Comparison of ENCODE assay signal across 15 cellular contexts in the genomic region with DNA sequence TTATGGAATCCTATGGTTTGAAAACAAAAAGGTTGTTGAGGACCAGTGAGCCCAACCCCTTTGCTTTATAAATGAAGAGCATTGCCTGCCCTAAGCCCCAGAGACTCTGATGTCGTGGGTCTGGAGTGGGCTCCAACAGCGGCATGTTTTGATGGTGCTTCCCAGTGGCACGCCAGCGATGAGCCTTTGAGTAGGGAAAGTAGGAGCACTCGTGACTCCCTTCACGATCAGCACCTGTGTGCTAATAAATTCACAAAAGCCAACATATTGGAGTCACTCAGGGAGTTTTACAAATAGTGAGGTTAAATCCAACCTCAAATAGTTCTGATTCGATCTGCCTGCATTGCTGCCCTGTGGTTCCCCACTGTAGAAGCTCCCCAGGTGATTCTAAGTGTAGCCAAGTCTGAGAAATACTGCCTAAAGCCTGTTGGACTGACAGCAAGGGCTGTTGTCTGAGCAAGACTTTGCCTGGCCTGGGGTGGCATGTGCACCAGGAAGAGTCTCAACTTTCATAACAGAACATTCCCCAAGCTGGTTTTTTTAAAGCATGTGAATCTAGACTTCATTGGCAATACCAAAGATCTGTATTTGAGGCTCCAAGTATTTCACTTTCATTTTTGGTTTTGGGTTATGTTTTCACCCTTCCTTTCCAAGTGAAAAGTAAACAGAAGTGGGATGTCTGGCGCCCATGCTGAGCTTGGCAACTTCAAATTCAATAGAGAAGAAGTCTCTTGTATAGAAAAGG. TPM values are rescaled to one million over a fixed set of nuclear protein-coding genes. Genes with fewer than 3 reads are reported as not detected.
DNase-seq lines count a peak whose midpoint lies in the region; ATAC-seq and TF ChIP-seq lines count a peak whose summit lies in the region.
"Had no signal": no experiment of that assay in that cellular context is flagged by ENCODE, and none has a peak within 500 bp of the region (broad histone marks: within the 10 kb centered on the region; RNA-seq: fewer than 3 reads in every experiment).

No MANE protein-coding gene starts in this region.

- POLR2A ChIA-PET in activated CD8-positive, alpha-beta T cell treated with anti-CD3 and anti-CD28 coated beads, Interleukin-2, amount 10 ng/mL, durations not matched to agents 7 days and 5 days (lab: Charles Lee): interaction anchor here (0.6 to 1.0 kb wide), 2 partner anchors 11 to 160 kb away, joined by 3 to 5 read pairs; no protein-coding TSS in a partner anchor
- POLR2A ChIA-PET in activated CD8-positive, alpha-beta T cell treated with anti-CD3 and anti-CD28 coated beads for 36 hours (lab: Charles Lee): interaction anchor here (1.0 kb wide), 1 partner anchor 12 kb away, joined by 3 read pairs; no protein-coding TSS in a partner anchor

- TF ChIP-seq CTCF in activated CD8-positive, alpha-beta T cell treated with anti-CD3 and anti-CD28 coated beads for 36 hours (IDR thresholded peaks at IDR 0.05): no peak
- no peak for TF ChIP-seq CTCF in RWPE2 (IDR thresholded peaks at IDR 0.05; ENCODE audit: poor library complexity, severe bottlenecking)

- no peak overlapping the region for H3K4me3 Mint-ChIP-seq in activated CD8-positive, alpha-beta T cell treated with anti-CD3 and anti-CD28 coated beads, Interleukin-2, amount 10 ng/mL, durations not matched to agents 7 days and 5 days
- no peak overlapping the region for H3K4me3 Mint-ChIP-seq in activated CD8-positive, alpha-beta T cell treated with anti-CD3 and anti-CD28 coated beads for 36 hours

- no peaks in the 10 kb centered on the region for H3K36me3 ChIP-seq in RWPE2 (ENCODE audit: low read depth)
- H3K36me3 ChIP-seq: brain microvascular endothelial cell, left ventricle myocardium inferior had no signal

- no peaks in the 10 kb centered on the region for H3K9me3 Mint-ChIP-seq in activated CD8-positive, alpha-beta T cell treated with anti-CD3 and anti-CD28 coated beads, Interleukin-2, amount 10 ng/mL, durations not matched to agents 7 days and 5 days (ENCODE audit: insufficient read depth)
- H3K9me3 Mint-ChIP-seq in activated CD8-positive, alpha-beta T cell treated with anti-CD3 and anti-CD28 coated beads for 36 hours: no peaks in the 10 kb centered on the region

- H3K36me3 Mint-ChIP-seq in activated CD8-positive, alpha-beta T cell treated with anti-CD3 and anti-CD28 coated beads, Interleukin-2, amount 10 ng/mL, durations not matched to agents 7 days and 5 days (ENCODE audit: low read depth): peaks cover 21% of the 10 kb centered on the region
- no peaks in the 10 kb centered on the region for H3K36me3 Mint-ChIP-seq in activated CD8-positive, alpha-beta T cell treated with anti-CD3 and anti-CD28 coated beads for 36 hours (ENCODE audit: low read depth)

- no peak overlapping the region for H3K4me3 ChIP-seq in RWPE2 (ENCODE audit: severe bottlenecking)
- H3K4me3 ChIP-seq: left ventricle myocardium inferior had no signal

- H3K27me3 Mint-ChIP-seq in activated CD8-positive, alpha-beta T cell treated with anti-CD3 and anti-CD28 coated beads, Interleukin-2, amount 10 ng/mL, durations not matched to agents 7 days and 5 days (ENCODE audit: low read depth): no peaks in the 10 kb centered on the region
- peaks cover 1% of the 10 kb centered on the region for H3K27me3 Mint-ChIP-seq in activated CD8-positive, alpha-beta T cell treated with anti-CD3 and anti-CD28 coated beads for 36 hours

- no peaks in the 10 kb centered on the region for H3K9me3 ChIP-seq in RWPE2 (ENCODE audit: severe bottlenecking)
- H3K9me3 ChIP-seq: left ventricle myocardium inferior had no signal

- CTCF ChIA-PET in activated CD8-positive, alpha-beta T cell treated with anti-CD3 and anti-CD28 coated beads, Interleukin-2, amount 10 ng/mL, durations not matched to agents 7 days and 5 days (lab: Charles Lee): interaction anchor here (0.9 to 9.3 kb wide), 8 partner anchors 8 to 302 kb away, joined by 3 to 72 read pairs (median 4); partner anchors contain the start of genes CCR1, CCR5AS and CCRL2
- CTCF ChIA-PET in activated CD8-positive, alpha-beta T cell treated with anti-CD3 and anti-CD28 coated beads for 36 hours (lab: Charles Lee): interaction anchor here (0.6 to 5.5 kb wide), 2 partner anchors 10 to 193 kb away, joined by 3 to 33 read pairs; partner anchors contain the start of gene CCR5

- no peak for DNase-seq in activated CD8-positive, alpha-beta T cell treated with anti-CD3 and anti-CD28 coated beads, Interleukin-2, amount 10 ng/mL, durations not matched to agents 7 days and 5 days
- DNase-seq in activated CD8-positive, alpha-beta T cell treated with anti-CD3 and anti-CD28 coated beads for 36 hours: no peak
- DNase-seq in RWPE2 (ENCODE audit: low spot score) (no peak), islet precursor cell (peak; percentile 15), GM19240 (ENCODE audit: insufficient read length, low spot score) (no peak)
- DNase-seq: brain microvascular endothelial cell, foreskin melanocyte, left ventricle myocardium inferior, SW 1271 had no signal

- H3K4me1 Mint-ChIP-seq in activated CD8-positive, alpha-beta T cell treated with anti-CD3 and anti-CD28 coated beads, Interleukin-2, amount 10 ng/mL, durations not matched to agents 7 days and 5 days (ENCODE audit: low read depth): peaks cover 77% of the 10 kb centered on the region
- H3K4me1 Mint-ChIP-seq in activated CD8-positive, alpha-beta T cell treated with anti-CD3 and anti-CD28 coated beads for 36 hours (ENCODE audit: low read depth): peaks cover 26% of the 10 kb centered on the region

- H3K27me3 ChIP-seq in RWPE2 (ENCODE audit: insufficient read depth, poor library complexity, severe bottlenecking): no peaks in the 10 kb centered on the region

- intact Hi-C loops in activated CD8-positive, alpha-beta T cell treated with anti-CD3 and anti-CD28 coated beads for 36 hours (cut with micrococcal nuclease): no loop called here

- H3K27ac ChIP-seq in RWPE2 (ENCODE audit: poor library complexity, severe bottlenecking) (no peak overlapping the region), temporal lobe (ENCODE audit: low read depth, low read length) (peak overlapping the region; percentile 30)
- H3K27ac ChIP-seq: brain microvascular endothelial cell, left ventricle myocardium inferior had no signal

- H3K4me1 ChIP-seq in RWPE2 (ENCODE audit: insufficient read depth, poor library complexity, severe bottlenecking): no peaks in the 10 kb centered on the region

- ATAC-seq in activated CD8-positive, alpha-beta T cell treated with anti-CD3 and anti-CD28 coated beads, Interleukin-2, amount 10 ng/mL, durations not matched to agents 7 days and 5 days: peak; percentile 35
- no peak for ATAC-seq in activated CD8-positive, alpha-beta T cell treated with anti-CD3 and anti-CD28 coated beads for 36 hours
- ATAC-seq in RWPE2 (ENCODE audit: low read depth) (peak; percentile 29; the same call in 1 of the 3 replicates), GM18870 (IDR thresholded peaks at IDR 0.05; ENCODE audit: unreplicated experiment) (no peak), HG02642 (IDR thresholded peaks at IDR 0.05; ENCODE audit: poor library complexity, unreplicated experiment) (no peak)
- ATAC-seq: sciatic nerve had no signal

- peak overlapping the region; percentile 86 for H3K27ac Mint-ChIP-seq in activated CD8-positive, alpha-beta T cell treated with anti-CD3 and anti-CD28 coated beads, Interleukin-2, amount 10 ng/mL, durations not matched to agents 7 days and 5 days
- H3K27ac Mint-ChIP-seq in activated CD8-positive, alpha-beta T cell treated with anti-CD3 and anti-CD28 coated beads for 36 hours: no peak overlapping the region

RNA-seq across cellular contexts. Expression of gene CCR5, which starts 9.9 kb away (rescaled TPM):
- 10 to 100 TPM; 38.4 to 38.8 TPM for total RNA-seq in activated CD8-positive, alpha-beta T cell treated with anti-CD3 and anti-CD28 coated beads, Interleukin-2, amount 10 ng/mL, durations not matched to agents 7 days and 5 days
- total RNA-seq in activated CD8-positive, alpha-beta T cell treated with anti-CD3 and anti-CD28 coated beads for 36 hours: 1 to 10 TPM; 1.7 to 2.2 TPM
- total RNA-seq in temporal lobe: not detected
- total RNA-seq: HT-29, NCI-H460 had no signal

RNA-seq across cellular contexts. Expression of gene CCRL2, which starts 26.4 kb away (rescaled TPM):
- 10 to 100 TPM; 10.1 to 11.2 TPM for total RNA-seq in activated CD8-positive, alpha-beta T cell treated with anti-CD3 and anti-CD28 coated beads, Interleukin-2, amount 10 ng/mL, durations not matched to agents 7 days and 5 days
- 1 to 10 TPM; 2.8 TPM for total RNA-seq in activated CD8-positive, alpha-beta T cell treated with anti-CD3 and anti-CD28 coated beads for 36 hours
- 0.25 TPM for total RNA-seq in temporal lobe
- total RNA-seq: NCI-H460 had no signal

RNA-seq across cellular contexts. Expression of gene CCR2, which starts 26.7 kb away (rescaled TPM):
- 10 to 100 TPM; 70.8 to 70.9 TPM for total RNA-seq in activated CD8-positive, alpha-beta T cell treated with anti-CD3 and anti-CD28 coated beads, Interleukin-2, amount 10 ng/mL, durations not matched to agents 7 days and 5 days
- total RNA-seq in activated CD8-positive, alpha-beta T cell treated with anti-CD3 and anti-CD28 coated beads for 36 hours: under 1 TPM; 0.81 to 0.83 TPM
- 0.25 TPM for total RNA-seq in temporal lobe
- total RNA-seq: HT-29, NCI-H460 had no signal

Comparison
In these comparisons a context has a peak if more than half of its experiments do, and no peak if none do; other contexts are left out.
1. ATAC-seq: peak in activated CD8-positive, alpha-beta T cell treated with anti-CD3 and anti-CD28 coated beads, Interleukin-2, amount 10 ng/mL, durations not matched to agents 7 days and 5 days (single experiment) and RWPE2 (single experiment); none in activated CD8-positive, alpha-beta T cell treated with anti-CD3 and anti-CD28 coated beads for 36 hours (single experiment), GM18870 (single experiment) and HG02642 (single experiment).
2. RNA of gene CCR5, which starts 9.9 kb away (total RNA-seq): 38.4 to 38.8 TPM in activated CD8-positive, alpha-beta T cell treated with anti-CD3 and anti-CD28 coated beads, Interleukin-2, amount 10 ng/mL, durations not matched to agents 7 days and 5 days; 1.7 to 2.2 TPM in activated CD8-positive, alpha-beta T cell treated with anti-CD3 and anti-CD28 coated beads for 36 hours and not detected in temporal lobe (single experiment); every median in the first group is over 10 times any median in the second.